ENCODE assay signal across 1 cellular context in the genomic region with DNA sequence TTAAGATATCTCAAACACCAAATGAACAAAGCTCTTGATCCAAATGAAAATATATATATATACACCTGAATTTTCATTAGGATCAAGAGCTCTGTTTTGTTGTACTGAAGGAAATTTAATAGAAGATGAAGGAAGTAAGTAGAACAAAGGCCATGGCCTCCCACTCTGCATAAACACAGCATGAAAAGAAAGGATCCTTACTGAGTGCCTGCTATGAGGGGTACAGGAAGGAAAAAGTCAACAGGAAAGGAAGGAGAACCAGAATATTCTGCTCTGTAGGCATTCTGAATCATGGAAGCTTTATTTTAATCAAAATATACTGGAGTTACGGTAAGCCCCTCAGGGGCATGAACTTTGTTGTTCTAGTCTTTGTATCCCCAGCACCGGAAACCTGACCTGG.
TF ChIP-seq lines count a peak whose summit lies in the region.

No MANE protein-coding gene starts in this region.

TF ChIP-seq in HepG2, 621 proteins besides CTCF, POLR2A, EP300 and RAD21 (continued from another document):
- no peak for TF ChIP-seq ZNF615 (CRISPR knock-in tag; IDR thresholded peaks at IDR 0.05; ENCODE audit: borderline replicate concordance)
